Comparison of ENCODE assay signal across 10 cellular contexts in the genomic region with DNA sequence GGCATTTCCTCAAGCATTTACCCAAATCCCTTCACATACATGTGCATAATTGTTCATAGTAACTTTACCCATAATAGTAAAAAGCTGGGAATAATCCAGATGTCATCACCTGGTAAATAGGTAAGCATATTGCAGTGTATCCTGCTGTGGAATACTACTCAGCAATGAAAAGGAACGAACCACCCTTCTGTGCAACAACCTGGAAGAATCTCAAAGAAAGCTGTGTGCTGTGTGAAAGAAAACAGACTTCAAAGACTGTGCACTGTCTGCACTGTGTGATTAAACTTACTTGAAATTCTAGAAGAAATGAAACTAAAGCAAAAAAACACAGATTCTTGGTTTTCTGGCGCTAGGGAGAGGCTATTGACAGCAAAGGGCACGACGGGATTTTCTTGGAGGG. TPM values are rescaled to one million over a fixed set of nuclear protein-coding genes. Genes with fewer than 3 reads are reported as not detected.
DNase-seq lines count a peak whose midpoint lies in the region; ATAC-seq, FAIRE-seq and TF ChIP-seq lines count a peak whose summit lies in the region.
"Had no signal": no experiment of that assay in that cellular context is flagged by ENCODE, and none has a peak within 500 bp of the region (broad histone marks: within the 10 kb centered on the region; RNA-seq: fewer than 3 reads in every experiment).

No MANE protein-coding gene starts in this region.

- no peak for DNase-seq in stimulated activated naive CD8-positive, alpha-beta T cell treated with anti-CD3 and anti-CD28 coated beads, Interleukin-15, amount 100 ng/mL, for 72 hours
- DNase-seq in hepatocyte (ENCODE audit: low spot score) (no peak), RWPE1 (ENCODE audit: low spot score) (no peak), urothelium cell line (ENCODE audit: low spot score) (no peak), iPS-NIHi11 (ENCODE audit: low spot score) (no peak)

- H3K27ac ChIP-seq in VCaP (peak overlapping the region; percentile 94), hepatocyte (peak overlapping the region; percentile 86), RWPE1 (no peak overlapping the region)
- H3K27ac ChIP-seq: HL-60, SJCRH30 had no signal

- no peak overlapping the region for H3K4me2 ChIP-seq in hepatocyte

- no peaks in the 10 kb centered on the region for H3K9me3 Mint-ChIP-seq in stimulated activated naive CD8-positive, alpha-beta T cell treated with anti-CD3 and anti-CD28 coated beads, Interleukin-15, Interleukin-2, amounts not matched to agents 100 ng/mL and 50 ng/mL, for 24 hours
- H3K9me3 Mint-ChIP-seq in stimulated activated naive CD8-positive, alpha-beta T cell treated with anti-CD3 and anti-CD28 coated beads, Interleukin-15, amount 100 ng/mL, for 72 hours, result peaks cover 0 to 3% of the 10 kb centered on the region in 2 donors

- peaks cover 3% of the 10 kb centered on the region for H3K27me3 Mint-ChIP-seq in stimulated activated naive CD8-positive, alpha-beta T cell treated with anti-CD3 and anti-CD28 coated beads, Interleukin-15, Interleukin-2, amounts not matched to agents 100 ng/mL and 50 ng/mL, for 24 hours
- peaks cover 6% of the 10 kb centered on the region for H3K27me3 Mint-ChIP-seq in stimulated activated naive CD8-positive, alpha-beta T cell treated with anti-CD3 and anti-CD28 coated beads, Interleukin-15, amount 100 ng/mL, for 72 hours

- H3K4me1 Mint-ChIP-seq in stimulated activated naive CD8-positive, alpha-beta T cell treated with anti-CD3 and anti-CD28 coated beads, Interleukin-15, Interleukin-2, amounts not matched to agents 100 ng/mL and 50 ng/mL, for 24 hours (ENCODE audit: low read depth), result peaks cover 8% of the 10 kb centered on the region
- peaks cover 17% of the 10 kb centered on the region for H3K4me1 Mint-ChIP-seq in stimulated activated naive CD8-positive, alpha-beta T cell treated with anti-CD3 and anti-CD28 coated beads, Interleukin-15, amount 100 ng/mL, for 72 hours

- 92% methylated on average over 4 of the region's 4 CpGs for WGBS in hepatocyte (ENCODE audit: low lambda C conversion rate, missing lambda C conversion rate)

- H4K20me1 ChIP-seq in hepatocyte (ENCODE audit: insufficient read depth, poor library complexity, severe bottlenecking), result no peaks in the 10 kb centered on the region

- no peak overlapping the region for H3K4me3 ChIP-seq in hepatocyte

- peak overlapping the region; percentile 37 for H3K27ac Mint-ChIP-seq in stimulated activated naive CD8-positive, alpha-beta T cell treated with anti-CD3 and anti-CD28 coated beads, Interleukin-15, Interleukin-2, amounts not matched to agents 100 ng/mL and 50 ng/mL, for 24 hours
- H3K27ac Mint-ChIP-seq in stimulated activated naive CD8-positive, alpha-beta T cell treated with anti-CD3 and anti-CD28 coated beads, Interleukin-15, amount 100 ng/mL, for 72 hours, result no peak overlapping the region

- ATAC-seq in stimulated activated naive CD8-positive, alpha-beta T cell treated with anti-CD3 and anti-CD28 coated beads, Interleukin-15, amount 100 ng/mL, for 72 hours, result no peak

- peaks cover 6% of the 10 kb centered on the region for H3K4me1 ChIP-seq in hepatocyte (ENCODE audit: insufficient read depth)

- no peak overlapping the region for H2AFZ ChIP-seq in hepatocyte

- no peak overlapping the region for H3K4me3 Mint-ChIP-seq in stimulated activated naive CD8-positive, alpha-beta T cell treated with anti-CD3 and anti-CD28 coated beads, Interleukin-15, Interleukin-2, amounts not matched to agents 100 ng/mL and 50 ng/mL, for 24 hours
- peak overlapping the region in 1 of 2 donors; percentile 73 for H3K4me3 Mint-ChIP-seq in stimulated activated naive CD8-positive, alpha-beta T cell treated with anti-CD3 and anti-CD28 coated beads, Interleukin-15, amount 100 ng/mL, for 72 hours

- no peaks in the 10 kb centered on the region for H3K36me3 ChIP-seq in hepatocyte (replicated peaks; ENCODE audit: insufficient read depth, low read depth)
- H3K36me3 ChIP-seq: SJCRH30 had no signal

- H3K79me2 ChIP-seq in hepatocyte, result no peaks in the 10 kb centered on the region

- no peaks in the 10 kb centered on the region for H3K9me2 ChIP-seq in hepatocyte (replicated peaks; ENCODE audit: insufficient read depth)

- TF ChIP-seq CTCF in VCaP (conservative IDR thresholded peaks at IDR 0.05) (no peak), hepatocyte (IDR thresholded peaks at IDR 0.05; ENCODE audit: poor library complexity) (no peak), RWPE1 (conservative IDR thresholded peaks at IDR 0.05; ENCODE audit: low read depth) (no peak)

- CTCF ChIA-PET in RWPE1 (lab: Yijun Ruan, JAX), result no interaction called here

- POLR2A ChIA-PET in RWPE1 (lab: Yijun Ruan, JAX; ENCODE audit: low non-redundant PET), result no interaction called here

- H3K9me3 ChIP-seq in hepatocyte (ENCODE audit: low read depth), result no peaks in the 10 kb centered on the region
- H3K9me3 ChIP-seq: SJCRH30 had no signal

- H3K36me3 Mint-ChIP-seq in stimulated activated naive CD8-positive, alpha-beta T cell treated with anti-CD3 and anti-CD28 coated beads, Interleukin-15, Interleukin-2, amounts not matched to agents 100 ng/mL and 50 ng/mL, for 24 hours (ENCODE audit: low read depth), result no peaks in the 10 kb centered on the region

- FAIRE-seq in urothelium cell line (lab: Jason Lieb, UNC), result no peak

- H3K27me3 ChIP-seq in hepatocyte, result no peaks in the 10 kb centered on the region
- H3K27me3 ChIP-seq: SJCRH30 had no signal

RNA-seq across cellular contexts. Expression of gene TFF2, which starts 13.5 kb away (rescaled TPM):
- total RNA-seq in hepatocyte, result 15.5 and 23.9 TPM in 2 replicates
- 28.1 and 58.7 TPM in 2 replicates for polyA plus RNA-seq in hepatocyte
- total RNA-seq: H4, SJCRH30 had no signal

RNA-seq across cellular contexts. Expression of gene TFF3, which starts 22.1 kb away (rescaled TPM):
- total RNA-seq in hepatocyte, result 84.4 and 92.0 TPM in 2 replicates
- 589 and 696 TPM in 2 replicates for polyA plus RNA-seq in hepatocyte
- total RNA-seq: H4 had no signal

RNA-seq across cellular contexts. Expression of gene TFF1, which starts 29.1 kb away (rescaled TPM):
- 57.4 and 84.2 TPM in 2 replicates for total RNA-seq in hepatocyte
- polyA plus RNA-seq in hepatocyte, result 140 and 221 TPM in 2 replicates
- total RNA-seq: H4, SJCRH30 had no signal

RNA-seq across cellular contexts. Expression of gene TMPRSS3, which starts 58.6 kb away (rescaled TPM):
- total RNA-seq in hepatocyte, result 1.4 and 1.7 TPM in 2 replicates
- 1.4 and 1.5 TPM in 2 replicates for polyA plus RNA-seq in hepatocyte
- total RNA-seq: SJCRH30 had no signal
